Comparison of ENCODE assay signal across 27 cellular contexts in genomic region chr13:21256351-21256761, GRCh38.
A peak's percentile ranks its signal among the peaks of the same experiment; 100 is the strongest.
DNase-seq lines count a peak whose midpoint lies in the region; ATAC-seq lines count a peak whose summit lies in the region.
"Had no signal": no experiment of that assay in that cellular context is flagged by ENCODE, and none has a peak within 500 bp of the region (broad histone marks: within the 10 kb centered on the region; RNA-seq: fewer than 3 reads in every experiment).

No MANE protein-coding gene starts in this region.

- ATAC-seq in stimulated activated effector memory CD8-positive, alpha-beta T cell treated with anti-CD3 and anti-CD28 coated beads, Interleukin-12 subunit alpha, Interleukin-12 subunit beta, amount 100 ng/mL, for 72 hours, result peak; percentile 54
- ATAC-seq in HG03571 (IDR thresholded peaks at IDR 0.05; ENCODE audit: unreplicated experiment), result no peak
- ATAC-seq: A549; CD8-positive, alpha-beta T cell; HCT116; left lobe of liver had no signal

- no peak for DNase-seq in T-helper 1 cell
- DNase-seq in COR-L47 (lab: John Stamatoyannopoulos, UW), result peak; percentile 16
- peak; percentile 17 for DNase-seq in NCI-H345 (lab: John Stamatoyannopoulos, UW)
- DNase-seq in stimulated activated effector memory CD8-positive, alpha-beta T cell treated with anti-CD3 and anti-CD28 coated beads, Interleukin-12 subunit alpha, Interleukin-12 subunit beta, amount 100 ng/mL, for 72 hours (ENCODE audit: low spot score in 2 of 2), result no peak
- no peak for DNase-seq in NCI-H2081 treated with DMSO at 0.1 percent for 48 hours (lab: John Stamatoyannopoulos, UW)
- DNase-seq in cerebellar cortex (ENCODE audit: low spot score), result no peak
- DNase-seq: activated B cell treated with CpG ODN at 0.5 μM for 24 hours; activated T-cell treated with anti-CD3 and anti-CD28 coated beads, Interleukin-2, amount 50 U/mL, for 48 hours; AML-193; CD8-positive, alpha-beta T cell; effector CD4-positive, alpha-beta T cell; KG1; MV-4-11; NCI-H2171 treated with DMSO at 0.1 percent for 48 hours; NCI-H524 treated with DMSO at 0.1 percent for 48 hours; SIG-M5; spleen; stimulated activated CD4-positive, alpha-beta T cell treated with anti-CD3 and anti-CD28 coated beads, Interleukin-2, amount 100 ng/mL, for 48 hours; uterus had no signal

- no peaks in the 10 kb centered on the region for H3K36me3 Mint-ChIP-seq in T-helper 1 cell treated with Interleukin-12 subunit alpha and Interleukin-12 subunit beta and Interleukin-4 antibody, amounts not matched to agents 30 μg/mL and 1 μg/mL, for 36 hours (ENCODE audit: low read depth)
- no peaks in the 10 kb centered on the region for H3K36me3 Mint-ChIP-seq in stimulated activated effector memory CD8-positive, alpha-beta T cell treated with anti-CD3 and anti-CD28 coated beads, Interleukin-12 subunit alpha, Interleukin-12 subunit beta, amount 100 ng/mL, for 72 hours
- H3K36me3 Mint-ChIP-seq: activated naive CD4-positive, alpha-beta T cell treated with anti-CD3 and anti-CD28 coated beads, Interleukin-2, amount 50 U/mL, for 24 hours; CD8-positive, alpha-beta T cell; memory B cell had no signal

- peak overlapping the region; percentile 52 for H3K27ac Mint-ChIP-seq in T-helper 1 cell treated with Interleukin-12 subunit alpha and Interleukin-12 subunit beta and Interleukin-4 antibody, amounts not matched to agents 30 μg/mL and 1 μg/mL, for 36 hours
- no peak overlapping the region for H3K27ac Mint-ChIP-seq in stimulated activated effector memory CD8-positive, alpha-beta T cell treated with anti-CD3 and anti-CD28 coated beads, Interleukin-12 subunit alpha, Interleukin-12 subunit beta, amount 100 ng/mL, for 72 hours
- H3K27ac Mint-ChIP-seq: activated B cell treated with CpG ODN at 0.5 μM for 24 hours; activated naive CD4-positive, alpha-beta T cell treated with anti-CD3 and anti-CD28 coated beads, Interleukin-2, amount 50 U/mL, for 24 hours; CD8-positive, alpha-beta T cell; memory B cell had no signal

- H3K9me3 Mint-ChIP-seq in T-helper 1 cell treated with Interleukin-12 subunit alpha and Interleukin-12 subunit beta and Interleukin-4 antibody, amounts not matched to agents 30 μg/mL and 1 μg/mL, for 36 hours, result no peaks in the 10 kb centered on the region
- no peaks in the 10 kb centered on the region for H3K9me3 Mint-ChIP-seq in stimulated activated effector memory CD8-positive, alpha-beta T cell treated with anti-CD3 and anti-CD28 coated beads, Interleukin-12 subunit alpha, Interleukin-12 subunit beta, amount 100 ng/mL, for 72 hours
- H3K9me3 Mint-ChIP-seq: activated B cell treated with CpG ODN at 0.5 μM for 24 hours; activated naive CD4-positive, alpha-beta T cell treated with anti-CD3 and anti-CD28 coated beads, Interleukin-2, amount 50 U/mL, for 24 hours; CD8-positive, alpha-beta T cell; memory B cell; neural crest cell had no signal

- peak overlapping the region; percentile 8 for H3K4me3 Mint-ChIP-seq in T-helper 1 cell treated with Interleukin-12 subunit alpha and Interleukin-12 subunit beta and Interleukin-4 antibody, amounts not matched to agents 30 μg/mL and 1 μg/mL, for 36 hours
- H3K4me3 Mint-ChIP-seq in stimulated activated effector memory CD8-positive, alpha-beta T cell treated with anti-CD3 and anti-CD28 coated beads, Interleukin-12 subunit alpha, Interleukin-12 subunit beta, amount 100 ng/mL, for 72 hours, result no peak overlapping the region
- H3K4me3 Mint-ChIP-seq: activated B cell treated with CpG ODN at 0.5 μM for 24 hours; activated naive CD4-positive, alpha-beta T cell treated with anti-CD3 and anti-CD28 coated beads, Interleukin-2, amount 50 U/mL, for 24 hours; CD8-positive, alpha-beta T cell; memory B cell; neural crest cell had no signal

- peaks cover 6% of the 10 kb centered on the region for H3K4me1 Mint-ChIP-seq in T-helper 1 cell treated with Interleukin-12 subunit alpha and Interleukin-12 subunit beta and Interleukin-4 antibody, amounts not matched to agents 30 μg/mL and 1 μg/mL, for 36 hours (ENCODE audit: low read depth)
- H3K4me1 Mint-ChIP-seq in stimulated activated effector memory CD8-positive, alpha-beta T cell treated with anti-CD3 and anti-CD28 coated beads, Interleukin-12 subunit alpha, Interleukin-12 subunit beta, amount 100 ng/mL, for 72 hours, result peaks cover 7% of the 10 kb centered on the region
- H3K4me1 Mint-ChIP-seq: activated B cell treated with CpG ODN at 0.5 μM for 24 hours; activated naive CD4-positive, alpha-beta T cell treated with anti-CD3 and anti-CD28 coated beads, Interleukin-2, amount 50 U/mL, for 24 hours; neural crest cell had no signal

- H3K27me3 Mint-ChIP-seq in T-helper 1 cell treated with Interleukin-12 subunit alpha and Interleukin-12 subunit beta and Interleukin-4 antibody, amounts not matched to agents 30 μg/mL and 1 μg/mL, for 36 hours (ENCODE audit: low read depth), result peaks cover 11% of the 10 kb centered on the region
- H3K27me3 Mint-ChIP-seq: memory B cell had no signal

Comparison
In these comparisons a context has a peak if more than half of its experiments do, and no peak if none do; other contexts are left out.
1. DNase-seq: peak in COR-L47 (single experiment) and NCI-H345 (single experiment); none in T-helper 1 cell (0 of 5), stimulated activated effector memory CD8-positive, alpha-beta T cell treated with anti-CD3 and anti-CD28 coated beads, Interleukin-12 subunit alpha, Interleukin-12 subunit beta, amount 100 ng/mL, for 72 hours (0 of 2), NCI-H2081 treated with DMSO at 0.1 percent for 48 hours (single experiment) and cerebellar cortex (single experiment).